Comparison of ENCODE assay signal across 8 cellular contexts in the genomic region with DNA sequence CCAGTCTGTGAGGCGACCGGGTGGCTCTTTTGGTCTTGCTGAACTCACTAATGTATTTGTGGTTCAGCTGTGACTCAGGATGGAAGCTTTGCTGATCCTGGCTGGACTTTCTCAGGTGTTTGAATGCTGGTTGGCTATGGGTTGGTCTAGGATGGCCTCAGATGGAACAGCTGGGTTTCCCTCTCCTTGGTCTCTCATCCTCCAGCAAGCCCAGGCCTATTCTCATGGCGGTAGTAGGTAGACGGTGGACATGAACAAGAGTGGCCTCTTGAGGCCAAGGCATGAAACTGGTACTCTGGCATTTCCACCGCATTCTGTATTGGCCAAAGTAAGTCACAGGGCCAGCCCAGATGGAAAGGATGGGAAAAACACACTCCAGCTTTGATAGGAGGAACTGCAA. TPM values are rescaled to one million over a fixed set of nuclear protein-coding genes. Genes with fewer than 3 reads are reported as not detected.
DNase-seq lines count a peak whose midpoint lies in the region; ATAC-seq, FAIRE-seq and TF ChIP-seq lines count a peak whose summit lies in the region.

No MANE protein-coding gene starts in this region.

- H3K4me3 ChIP-seq in OCI-LY3 (ENCODE audit: low read length) (no peak overlapping the region), endodermal cell (ENCODE audit: low read length) (no peak overlapping the region), mucosa of descending colon (no peak overlapping the region)

- no peaks in the 10 kb centered on the region for H4K20me1 ChIP-seq in OCI-LY3 (ENCODE audit: insufficient read depth, low read length)

- H3K27me3 ChIP-seq in OCI-LY3 (ENCODE audit: low read depth, low read length) (peaks cover 5% of the 10 kb centered on the region; the same call in 1 of the 2 replicates), endodermal cell (ENCODE audit: control insufficient read depth, insufficient read depth, low read length, poor library complexity, severe bottlenecking) (no peaks in the 10 kb centered on the region)

- no peak overlapping the region for H3K4me2 ChIP-seq in OCI-LY3 (ENCODE audit: low read length)

- H2AFZ ChIP-seq in OCI-LY3 (ENCODE audit: low read depth, low read length): no peak overlapping the region

- H3K9me3 Mint-ChIP-seq in endodermal cell: no peaks in the 10 kb centered on the region
- no peaks in the 10 kb centered on the region for H3K9me3 Mint-ChIP-seq in T-helper 2 cell treated with Interferon-gamma antibody and Interleukin-4, amounts not matched to agents 5 μg/mL and 100 μg/mL, for 36 hours

- H3K27me3 Mint-ChIP-seq in endodermal cell (ENCODE audit: insufficient read depth): no peaks in the 10 kb centered on the region
- H3K27me3 Mint-ChIP-seq in T-helper 2 cell treated with Interferon-gamma antibody and Interleukin-4, amounts not matched to agents 5 μg/mL and 100 μg/mL, for 36 hours (ENCODE audit: low read depth): peaks cover 5% of the 10 kb centered on the region

- no peak for TF ChIP-seq POLR2A in H54 (IDR thresholded peaks at IDR 0.05; ENCODE audit: low read depth, low read length)

- no peak overlapping the region for H3K4me3 Mint-ChIP-seq in endodermal cell
- no peak overlapping the region for H3K4me3 Mint-ChIP-seq in T-helper 2 cell treated with Interferon-gamma antibody and Interleukin-4, amounts not matched to agents 5 μg/mL and 100 μg/mL, for 36 hours

- DNase-seq in NOMO-1 (lab: John Stamatoyannopoulos, UW; ENCODE audit: unreplicated experiment in 2 of 2) (peak; percentile 5 to 64), NOMO-1 treated with dmso at 0.1 percent for 144 hours (lab: John Stamatoyannopoulos, UW; ENCODE audit: unreplicated experiment) (no peak), endodermal cell (peak; percentile 89), mucosa of descending colon (peak in 1 of 3 donors; percentile 45), H54 (ENCODE audit: insufficient read length, low spot score) (no peak)
- no peak for DNase-seq in T-helper 2 cell treated with Interferon-gamma antibody and Interleukin-4, amounts not matched to agents 5 μg/mL and 100 μg/mL, for 36 hours (ENCODE audit: low spot score)

- no peaks in the 10 kb centered on the region for H3K79me2 ChIP-seq in OCI-LY3 (ENCODE audit: low read length)

- FAIRE-seq in H54 (lab: Jason Lieb, UNC): no peak

- peaks cover 4% of the 10 kb centered on the region for H3K4me1 Mint-ChIP-seq in endodermal cell
- H3K4me1 Mint-ChIP-seq in T-helper 2 cell treated with Interferon-gamma antibody and Interleukin-4, amounts not matched to agents 5 μg/mL and 100 μg/mL, for 36 hours (ENCODE audit: low read depth): no peaks in the 10 kb centered on the region

- peak; percentile 80 for ATAC-seq in mucosa of descending colon
- no peak for ATAC-seq in GM21786 (IDR thresholded peaks at IDR 0.05; ENCODE audit: unreplicated experiment)

- H3K27ac ChIP-seq in OCI-LY3 (ENCODE audit: low read length) (no peak overlapping the region), endodermal cell (ENCODE audit: low read depth, low read length) (no peak overlapping the region)

- H3K36me3 Mint-ChIP-seq in endodermal cell (ENCODE audit: low read depth): peaks cover 2% of the 10 kb centered on the region
- H3K36me3 Mint-ChIP-seq in T-helper 2 cell treated with Interferon-gamma antibody and Interleukin-4, amounts not matched to agents 5 μg/mL and 100 μg/mL, for 36 hours (ENCODE audit: low read depth): no peaks in the 10 kb centered on the region

- H3K27ac Mint-ChIP-seq in endodermal cell: no peak overlapping the region
- H3K27ac Mint-ChIP-seq in T-helper 2 cell treated with Interferon-gamma antibody and Interleukin-4, amounts not matched to agents 5 μg/mL and 100 μg/mL, for 36 hours: no peak overlapping the region

- TF ChIP-seq CTCF in OCI-LY3 (IDR thresholded peaks at IDR 0.05; ENCODE audit: low read depth, low read length) (peak; percentile 28; the same call in 1 of the 2 replicates), endodermal cell (conservative IDR thresholded peaks at IDR 0.05) (peak; percentile 76), mucosa of descending colon (IDR thresholded peaks at IDR 0.05) (peak; percentile 13)

- H3K4me1 ChIP-seq in OCI-LY3 (ENCODE audit: low read length): no peaks in the 10 kb centered on the region
- no peaks in the 10 kb centered on the region for H3K4me1 ChIP-seq in endodermal cell (ENCODE audit: control insufficient read depth, insufficient read depth, low read length)
- peaks cover 15% of the 10 kb centered on the region for H3K4me1 ChIP-seq in mucosa of descending colon (ENCODE audit: low read depth)

- H3K9me3 ChIP-seq in OCI-LY3 (ENCODE audit: insufficient read depth, low read length) (no peaks in the 10 kb centered on the region), endodermal cell (ENCODE audit: control insufficient read depth, low read length) (no peaks in the 10 kb centered on the region), mucosa of descending colon (no peaks in the 10 kb centered on the region)

- 27 to 54% methylated on average over 2 to 5 of the region's 5 CpGs for WGBS in endodermal cell (ENCODE audit: insufficient coverage in 1 of 2, insufficient read length in 1 of 2), 2 experiments

- intact Hi-C loops in mucosa of descending colon (cut with DNase I, micrococcal nuclease): no loop called here

- H3K9ac ChIP-seq in OCI-LY3 (ENCODE audit: low read length): no peak overlapping the region
- H3K9ac ChIP-seq in endodermal cell (ENCODE audit: extremely low read depth, low read length, poor library complexity, severe bottlenecking): no peak overlapping the region

- H3K36me3 ChIP-seq in OCI-LY3 (replicated peaks; ENCODE audit: low read depth, low read length) (no peaks in the 10 kb centered on the region), endodermal cell (ENCODE audit: control insufficient read depth, insufficient read depth, low read length) (no peaks in the 10 kb centered on the region), mucosa of descending colon (ENCODE audit: low read depth) (no peaks in the 10 kb centered on the region)

RNA-seq across cellular contexts. Expression of a gene that starts 11.8 kb away (rescaled TPM):
- 10 to 100 TPM in 1 of 2 donors, 1 to 10 TPM in 1; 9.0 to 12.4 TPM for total RNA-seq in endodermal cell
- polyA plus RNA-seq in endodermal cell (2013, experiment 1 of 2): 9.9 TPM
- 8.9 TPM for polyA plus RNA-seq in endodermal cell (2013, experiment 2 of 2)
- 1 to 10 TPM; 6.6 to 8.7 (median 8.5) TPM for total RNA-seq in mucosa of descending colon

RNA-seq across cellular contexts. Expression of a gene that starts 43.2 kb away (rescaled TPM):
- 10 to 100 TPM in 1 of 2 donors, 1 to 10 TPM in 1; 7.8 to 15.3 TPM for total RNA-seq in endodermal cell
- 4.9 TPM for polyA plus RNA-seq in endodermal cell (2013, experiment 1 of 2)
- polyA plus RNA-seq in endodermal cell (2013, experiment 2 of 2): 6.2 TPM
- 10 to 100 TPM; 32.1 to 54.5 (median 44.8) TPM for total RNA-seq in mucosa of descending colon

Comparison
In these comparisons a context has a peak if more than half of its experiments do, and no peak if none do; other contexts are left out.
1. DNase-seq: peak in NOMO-1 (2 of 2) and endodermal cell (single experiment); none in NOMO-1 treated with dmso at 0.1 percent for 144 hours (single experiment), T-helper 2 cell treated with Interferon-gamma antibody and Interleukin-4, amounts not matched to agents 5 μg/mL and 100 μg/mL, for 36 hours (single experiment) and H54 (single experiment).
2. CTCF ChIP-seq: peak in every context shown above with its lines; median percentile 76 in endodermal cell; 28 in OCI-LY3; 13 in mucosa of descending colon.